33 cellular contexts compared by ENCODE assay signal in the genomic region with DNA sequence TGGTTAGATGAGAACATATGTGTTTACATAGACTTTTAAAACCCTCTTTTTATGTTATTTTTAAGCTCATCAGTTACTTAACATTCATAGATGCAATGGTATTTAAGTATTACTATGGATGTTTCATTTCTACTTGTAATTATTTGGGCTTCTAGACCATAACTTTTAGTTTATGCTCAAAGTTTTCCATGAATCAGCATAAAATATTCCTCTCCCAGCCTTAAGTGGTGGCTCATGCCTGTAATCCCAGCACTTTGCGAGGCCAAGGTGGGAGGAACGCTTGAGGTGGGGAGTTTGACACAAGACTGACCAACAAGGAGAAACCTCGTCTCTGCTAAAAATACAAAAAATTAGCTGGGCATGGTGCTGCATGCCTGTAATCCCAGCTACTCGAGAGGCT.
"Had no signal": no experiment of that assay in that cellular context is flagged by ENCODE, and none has a peak within 500 bp of the region (broad histone marks: within the 10 kb centered on the region; RNA-seq: fewer than 3 reads in every experiment).

No MANE protein-coding gene starts in this region.

- H3K27me3 ChIP-seq: adrenal gland, ascending aorta, body of pancreas, brain microvascular endothelial cell, breast epithelium, cardiac muscle cell had no signal

- ATAC-seq: activated naive CD4-positive, alpha-beta T cell treated with anti-CD3 and anti-CD28 coated beads, Interleukin-2, amount 50 U/mL, for 72 hours; activated naive CD8-positive, alpha-beta T cell treated with anti-CD3 and anti-CD28 coated beads, Interleukin-2, amount 50 U/mL, for 24 hours; activated T-cell treated with anti-CD3 and anti-CD28 coated beads, Interleukin-2, amount 50 U/mL, for 4 hours; activated T-cell treated with anti-CD3 and anti-CD28 coated beads, Interleukin-2, amount 50 U/mL, for 72 hours; activated T-helper 17 cell treated with anti-CD3 and anti-CD28 coated beads, Interleukin-2, amount 50 U/mL, for 72 hours; body of pancreas had no signal

- H3K4me1 ChIP-seq: adrenal gland, ascending aorta, body of pancreas, breast epithelium had no signal

- H3K4me3 ChIP-seq: adrenal gland, ascending aorta, body of pancreas, breast epithelium, cardiac muscle cell had no signal

- H3K9me3 ChIP-seq: adrenal gland, ascending aorta, body of pancreas, breast epithelium had no signal

- H3K36me3 ChIP-seq: adrenal gland, ascending aorta, brain microvascular endothelial cell, breast epithelium, cardiac muscle cell had no signal

- FAIRE-seq: astrocyte, bronchial epithelial cell had no signal

- H3K27ac ChIP-seq: adrenal gland, ascending aorta, body of pancreas, brain microvascular endothelial cell, breast epithelium, cardiac muscle cell had no signal

- DNase-seq: activated effector memory CD4-positive, alpha-beta T cell treated with anti-CD3 and anti-CD28 coated beads, Interleukin-2, amount 50 U/mL, for 16 hours; activated effector memory CD4-positive, alpha-beta T cell treated with Interleukin-2 at 50 U/mL for 16 hours; activated gamma-delta T cell; activated gamma-delta T cell treated with Interleukin-2 at 50 U/mL for 16 hours; activated naive CD4-positive, alpha-beta T cell; activated naive CD4-positive, alpha-beta T cell treated with anti-CD3 and anti-CD28 coated beads for 36 hours; activated naive CD4-positive, alpha-beta T cell treated with anti-CD3 and anti-CD28 coated beads, Interleukin-2, amount 10 ng/mL, durations not matched to agents 7 days and 5 days; activated naive CD4-positive, alpha-beta T cell treated with anti-CD3 and anti-CD28 coated beads, Interleukin-2, amount 50 U/mL, for 16 hours; activated naive CD4-positive, alpha-beta T cell treated with Interleukin-2 at 50 U/mL for 16 hours; activated naive CD8-positive, alpha-beta T cell treated with anti-CD3 and anti-CD28 coated beads for 36 hours; activated naive CD8-positive, alpha-beta T cell treated with anti-CD3 and anti-CD28 coated beads, Interleukin-2, amount 10 ng/mL, durations not matched to agents 7 days and 5 days; activated naive CD8-positive, alpha-beta T cell treated with anti-CD3 and anti-CD28 coated beads, Interleukin-2, amount 50 U/mL, for 24 hours; activated T-cell treated with anti-CD3 and anti-CD28 coated beads, Interleukin-2, amount 50 U/mL, for 24 hours; activated T-cell treated with anti-CD3 and anti-CD28 coated beads, Interleukin-2, amount 50 U/mL, for 4 hours; activated T-cell treated with anti-CD3 and anti-CD28 coated beads, Interleukin-2, amount 50 U/mL, for 48 hours; activated T-cell treated with anti-CD3 and anti-CD28 coated beads, Interleukin-2, amount 50 U/mL, for 72 hours; adrenal gland; amniotic stem cell; amygdala; anterior cingulate cortex; aorta; body of pancreas; brain microvascular endothelial cell; caudate nucleus; central memory CD4-positive, alpha-beta T cell; cerebellar nuclear complex had no signal
